8 cellular contexts compared by ENCODE assay signal in genomic region chr1:3857791-3858129, GRCh38. TPM values are rescaled to one million over a fixed set of nuclear protein-coding genes. Genes with fewer than 3 reads are reported as not detected.
DNase-seq lines count a peak whose midpoint lies in the region; ATAC-seq and TF ChIP-seq lines count a peak whose summit lies in the region.

No MANE protein-coding gene starts in this region.

- H3K9me2 ChIP-seq in Loucy (replicated peaks; ENCODE audit: low read depth, low read length): no peaks in the 10 kb centered on the region

- intact Hi-C loops in natural killer cell (cut with micrococcal nuclease): loop anchor here (1.0 kb wide), 3 partner anchors 26 to 61 kb away; partner anchors contain the start of genes C1orf174 and LRRC47
- intact Hi-C loops in posterior vena cava (cut with DNase I): no loop called here

- no peaks in the 10 kb centered on the region for H3K27me3 Mint-ChIP-seq in natural killer cell (ENCODE audit: low read depth in 2 of 2)

- H4K20me1 ChIP-seq in BLaER1 treated with 17β-estradiol and CSF1 and Interleukin-3, amounts not matched to agents 10 nM and 100 nM: peaks cover 26 to 62% (median 34%) of the 10 kb centered on the region in 11 experiments; a peak in 19 of 22 replicates
- H4K20me1 ChIP-seq in Loucy (ENCODE audit: insufficient read depth, low read length, poor library complexity, severe bottlenecking): peaks cover 9% of the 10 kb centered on the region

- H3K27ac Mint-ChIP-seq in natural killer cell: peak overlapping the region; percentile 85 to 92

- ATAC-seq in natural killer cell: no peak

- no peaks in the 10 kb centered on the region for H3F3A ChIP-seq in Loucy (ENCODE audit: low read depth)

- no peaks in the 10 kb centered on the region for H3K36me3 Mint-ChIP-seq in natural killer cell

- H3K36me3 ChIP-seq in BLaER1 treated with 17β-estradiol and CSF1 and Interleukin-3, amounts not matched to agents 10 nM and 100 nM: peaks cover 0 to 25% (median 8%) of the 10 kb centered on the region in 11 experiments; a peak in 12 of 22 replicates
- no peaks in the 10 kb centered on the region for H3K36me3 ChIP-seq in Loucy (ENCODE audit: insufficient read depth, low read length)
- peaks cover 3 to 5% of the 10 kb centered on the region in 2 donors for H3K36me3 ChIP-seq in duodenal mucosa (ENCODE audit: control insufficient read depth in 1 of 2, insufficient read depth in 2 of 2, low read length in 2 of 2)

- no peaks in the 10 kb centered on the region for H3K9me3 Mint-ChIP-seq in natural killer cell

- peaks cover 23 to 32% of the 10 kb centered on the region in 2 donors for H3K4me1 Mint-ChIP-seq in natural killer cell

- H3K4me3 ChIP-seq in BLaER1 treated with 17β-estradiol and CSF1 and Interleukin-3, amounts not matched to agents 10 nM and 100 nM: peak overlapping the region; percentile 70 to 91 (median 80)
- H3K4me3 ChIP-seq in Loucy (ENCODE audit: low read length, poor library complexity, severe bottlenecking): peak overlapping the region; percentile 87
- H3K4me3 ChIP-seq in duodenal mucosa (ENCODE audit: low read depth in 1 of 2, low read length in 2 of 2): peak overlapping the region; percentile 96

- TF ChIP-seq CTCF in Loucy (conservative IDR thresholded peaks at IDR 0.05; ENCODE audit: low read length) (no peak), natural killer cell (IDR thresholded peaks at IDR 0.05) (no peak)

- peaks cover 45% of the 10 kb centered on the region for H3K79me2 ChIP-seq in Loucy (ENCODE audit: insufficient read depth, low read length)

- peak overlapping the region; percentile 91 for H2AFZ ChIP-seq in Loucy (ENCODE audit: low read length)

- no peaks in the 10 kb centered on the region for H3K27me3 ChIP-seq in BLaER1 treated with 17β-estradiol and CSF1 and Interleukin-3, amounts not matched to agents 10 nM and 100 nM
- H3K27me3 ChIP-seq in Loucy (ENCODE audit: insufficient read depth, low read length, poor library complexity, severe bottlenecking): no peaks in the 10 kb centered on the region
- no peaks in the 10 kb centered on the region for H3K27me3 ChIP-seq in duodenal mucosa (ENCODE audit: control insufficient read depth in 1 of 2, insufficient read depth in 2 of 2, low read length in 2 of 2)

- peak overlapping the region; percentile 74 to 90 (median 85) for H3K9ac ChIP-seq in BLaER1 treated with 17β-estradiol and CSF1 and Interleukin-3, amounts not matched to agents 10 nM and 100 nM
- H3K9ac ChIP-seq in Loucy (ENCODE audit: low read depth, low read length, poor library complexity, severe bottlenecking) (peak overlapping the region; percentile 73), duodenal mucosa (ENCODE audit: low read depth in 1 of 2, low read length in 2 of 2) (peak overlapping the region; percentile 75 to 90)

- peak overlapping the region in 10 of 11 experiments; percentile 73 to 86 (median 81); a peak in 20 of 22 replicates for H3K27ac ChIP-seq in BLaER1 treated with 17β-estradiol and CSF1 and Interleukin-3, amounts not matched to agents 10 nM and 100 nM
- H3K27ac ChIP-seq in duodenal mucosa (ENCODE audit: low read depth, low read length): no peak overlapping the region

- peaks cover 24 to 35% (median 27%) of the 10 kb centered on the region in 10 experiments for H3K4me1 ChIP-seq in BLaER1 treated with 17β-estradiol and CSF1 and Interleukin-3, amounts not matched to agents 10 nM and 100 nM
- H3K4me1 ChIP-seq in Loucy (ENCODE audit: insufficient read depth, low read length, poor library complexity, severe bottlenecking): peaks cover 36% of the 10 kb centered on the region
- H3K4me1 ChIP-seq in duodenal mucosa (ENCODE audit: control insufficient read depth in 1 of 2, insufficient read depth in 2 of 2, low read length in 2 of 2): peaks cover 11 to 20% of the 10 kb centered on the region in 2 donors

- no peaks in the 10 kb centered on the region; a peak in 1 of 22 replicates for H3K9me3 ChIP-seq in BLaER1 treated with 17β-estradiol and CSF1 and Interleukin-3, amounts not matched to agents 10 nM and 100 nM (replicated peaks in 1 of 11)
- no peaks in the 10 kb centered on the region for H3K9me3 ChIP-seq in Loucy (ENCODE audit: insufficient read depth, low read depth, low read length)
- no peaks in the 10 kb centered on the region for H3K9me3 ChIP-seq in duodenal mucosa (ENCODE audit: control insufficient read depth in 1 of 2, low read length in 2 of 2)

- H3K4me3 Mint-ChIP-seq in natural killer cell: peak overlapping the region; percentile 98

- no peak for DNase-seq in natural killer cell
- no peak for DNase-seq in activated gamma-delta T cell treated with Interleukin-2 at 50 U/mL for 16 hours
- DNase-seq in COLO668 (lab: John Stamatoyannopoulos, UW; ENCODE audit: unreplicated experiment): no peak
- no peak for DNase-seq in posterior vena cava (ENCODE audit: low spot score)
- no peak for DNase-seq in iPS-NIHi11 (ENCODE audit: low spot score)

- peak overlapping the region; percentile 90 to 99 (median 97) for H3K4me2 ChIP-seq in BLaER1 treated with 17β-estradiol and CSF1 and Interleukin-3, amounts not matched to agents 10 nM and 100 nM
- peak overlapping the region; percentile 84 for H3K4me2 ChIP-seq in Loucy (ENCODE audit: low read depth, low read length, poor library complexity, severe bottlenecking)

RNA-seq across cellular contexts. Expression of gene DFFB, which starts 0.5 kb away (rescaled TPM):
- 10 to 100 TPM; 18.3 to 27.8 (median 18.5) TPM for total RNA-seq in natural killer cell
- total RNA-seq in posterior vena cava: 1 to 10 TPM; 4.8 to 5.2 TPM

RNA-seq across cellular contexts. Expression of gene CEP104, which starts 0.7 kb away (rescaled TPM):
- total RNA-seq in natural killer cell (10 to 100 TPM; 37.1 to 60.2 (median 51.8) TPM), posterior vena cava (10 to 100 TPM; 40.1 to 57.9 TPM)

RNA-seq across cellular contexts. Expression of gene C1orf174, which starts 42.3 kb away (rescaled TPM):
- 10 to 100 TPM; 52.9 to 62.3 (median 61.5) TPM for total RNA-seq in natural killer cell
- total RNA-seq in posterior vena cava: 10 to 100 TPM; 18.7 to 20.4 TPM
